ENCODE assay signal across 7 cellular contexts in genomic region chr14:65164068-65164824, GRCh38.
DNase-seq lines count a peak whose midpoint lies in the region; ATAC-seq and TF ChIP-seq lines count a peak whose summit lies in the region.

No MANE protein-coding gene starts in this region.

- H3K4me1 ChIP-seq in Peyer's patch: no peaks in the 10 kb centered on the region
- no peaks in the 10 kb centered on the region for H3K4me1 ChIP-seq in body of pancreas

- ATAC-seq in body of pancreas: peak; percentile 56

- H3K4me3 ChIP-seq in Peyer's patch (no peak overlapping the region), body of pancreas (no peak overlapping the region)

- H3K36me3 ChIP-seq in Peyer's patch: no peaks in the 10 kb centered on the region
- H3K36me3 ChIP-seq in body of pancreas (replicated peaks in 1 of 2; ENCODE audit: insufficient read depth in 1 of 2, low read depth in 2 of 2): no peaks in the 10 kb centered on the region

- H3K27me3 ChIP-seq in Peyer's patch (no peaks in the 10 kb centered on the region), body of pancreas (no peaks in the 10 kb centered on the region)

- H3K9me3 ChIP-seq in Peyer's patch (no peaks in the 10 kb centered on the region), body of pancreas (no peaks in the 10 kb centered on the region)

- intact Hi-C loops in body of pancreas (cut with DNase I): loop anchor here (5.0 kb wide), 1 partner anchor 798 kb away; no protein-coding TSS in a partner anchor

- WGBS in body of pancreas, 2 donors: 37 to 43% methylated on average over 6 of the region's 6 CpGs

- DNase-seq in DMS79 (lab: John Stamatoyannopoulos, UW) (peak; percentile 56), HuH-7 (ENCODE audit: low spot score) (peak; percentile 35), Peyer's patch (no peak), body of pancreas (peak; percentile 21 to 49 (median 30)), kidney glomerular epithelial cell (lab: John Stamatoyannopoulos, UW) (peak; percentile 18), superior temporal gyrus (ENCODE audit: extremely low spot score) (peak; percentile 88), middle frontal gyrus (ENCODE audit: extremely low spot score, low spot score) (no peak)

- TF ChIP-seq CTCF in Peyer's patch (IDR thresholded peaks at IDR 0.05) (peak; percentile 23 to 83 (median 72)), body of pancreas (IDR thresholded peaks at IDR 0.05) (peak in 6 of 7 experiments; percentile 52 to 81 (median 65))

- H3K27ac ChIP-seq in Peyer's patch: no peak overlapping the region
- H3K27ac ChIP-seq in body of pancreas: no peak overlapping the region

- TF ChIP-seq POLR2A in Peyer's patch (IDR thresholded peaks at IDR 0.05) (no peak), body of pancreas (IDR thresholded peaks at IDR 0.05) (no peak)

Comparison
In these comparisons a context has a peak if more than half of its experiments do, and no peak if none do; other contexts are left out.
1. DNase-seq: peak in DMS79 (single experiment), HuH-7 (single experiment), body of pancreas (4 of 4), kidney glomerular epithelial cell (single experiment) and superior temporal gyrus (single experiment); none in Peyer's patch (0 of 3) and middle frontal gyrus (single experiment).